In the genomic region with DNA sequence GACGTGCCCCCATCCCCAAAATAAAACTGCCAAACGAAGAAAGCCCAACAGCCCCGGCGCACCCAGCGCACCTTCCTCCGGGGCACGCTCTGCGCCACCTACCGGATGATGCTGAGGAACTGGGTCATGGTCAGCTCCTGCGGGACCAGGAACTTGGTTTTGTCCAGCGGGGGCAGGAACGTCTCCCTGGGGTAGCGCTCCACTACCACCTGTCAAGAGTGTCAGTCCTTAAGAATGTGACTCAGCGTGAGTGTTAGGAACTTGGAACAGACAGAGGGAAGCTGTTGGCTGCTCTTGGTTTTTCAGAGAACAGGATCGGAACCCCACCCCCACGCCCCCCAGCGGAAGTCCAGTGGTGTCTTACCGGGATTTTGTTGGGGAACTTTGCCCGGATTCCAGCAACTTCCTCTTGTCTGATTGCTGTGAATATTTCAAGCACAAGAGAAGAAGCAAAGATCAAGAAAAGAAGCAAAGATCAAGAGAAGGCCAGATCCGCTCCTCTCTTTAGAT, we compare ENCODE assay signal across 8 cellular contexts. TPM values are rescaled to one million over a fixed set of nuclear protein-coding genes. Genes with fewer than 3 reads are reported as not detected.
DNase-seq lines count a peak whose midpoint lies in the region; ATAC-seq, FAIRE-seq and TF ChIP-seq lines count a peak whose summit lies in the region.

No MANE protein-coding gene starts in this region.

- no peaks in the 10 kb centered on the region for H3K27me3 Mint-ChIP-seq in T-helper 1 cell treated with Interleukin-12 subunit alpha and Interleukin-12 subunit beta and Interleukin-4 antibody, amounts not matched to agents 30 μg/mL and 1 μg/mL, for 36 hours (ENCODE audit: low read depth)
- H3K27me3 Mint-ChIP-seq in astrocyte (ENCODE audit: low read depth, unreplicated experiment): no peaks in the 10 kb centered on the region

- H2AFZ ChIP-seq in astrocyte (ENCODE audit: low read depth, low read length) (peak overlapping the region; percentile 85), hepatocyte (peak overlapping the region; percentile 61)

- H3K4me1 ChIP-seq in astrocyte (ENCODE audit: insufficient read depth, low read length) (peaks cover 3% of the 10 kb centered on the region), hepatocyte (ENCODE audit: insufficient read depth) (peaks cover 7% of the 10 kb centered on the region)

- FAIRE-seq in astrocyte (lab: Jason Lieb, UNC): no peak

- intact Hi-C loops in sciatic nerve (cut with DNase I): no loop called here

- peak; percentile 83 for TF ChIP-seq CTCF in BJ (IDR thresholded peaks at IDR 0.05; ENCODE audit: insufficient read depth, low read depth, low read length)
- TF ChIP-seq CTCF in astrocyte (IDR thresholded peaks at IDR 0.05; ENCODE audit: insufficient read depth, low read depth, low read length): peak; percentile 71
- peak; percentile 80 for TF ChIP-seq CTCF in hepatocyte (IDR thresholded peaks at IDR 0.05; ENCODE audit: poor library complexity)

- ATAC-seq in GM19438 (IDR thresholded peaks at IDR 0.05; ENCODE audit: low read depth, unreplicated experiment) (peak; percentile 74), sciatic nerve (peak; percentile 72)

- DNase-seq in BJ (ENCODE audit: low read depth): no peak
- peak; percentile 77 for DNase-seq in HK-2 (ENCODE audit: unreplicated experiment)
- peak; percentile 82 for DNase-seq in astrocyte (ENCODE audit: low read depth)
- peak; percentile 77 for DNase-seq in hepatocyte (ENCODE audit: low spot score)
- DNase-seq in sciatic nerve (ENCODE audit: low spot score): peak; percentile 86
- DNase-seq in NCI-H1694 treated with DMSO at 0.1 percent for 48 hours (lab: John Stamatoyannopoulos, UW): no peak

- no peaks in the 10 kb centered on the region for H3K36me3 Mint-ChIP-seq in T-helper 1 cell treated with Interleukin-12 subunit alpha and Interleukin-12 subunit beta and Interleukin-4 antibody, amounts not matched to agents 30 μg/mL and 1 μg/mL, for 36 hours (ENCODE audit: low read depth)
- no peaks in the 10 kb centered on the region for H3K36me3 Mint-ChIP-seq in astrocyte (ENCODE audit: low read depth, unreplicated experiment)

- H3K36me3 ChIP-seq in BJ (ENCODE audit: control insufficient read depth, insufficient read depth, low read length) (no peaks in the 10 kb centered on the region), astrocyte (ENCODE audit: insufficient read depth, low read length) (no peaks in the 10 kb centered on the region), hepatocyte (replicated peaks; ENCODE audit: insufficient read depth, low read depth) (no peaks in the 10 kb centered on the region)

- H3K27ac ChIP-seq in astrocyte (ENCODE audit: low read depth, low read length): no peak overlapping the region
- H3K27ac ChIP-seq in hepatocyte: peak overlapping the region; percentile 17

- 11% methylated on average over 20 of the region's 20 CpGs for WGBS in hepatocyte (ENCODE audit: low lambda C conversion rate, missing lambda C conversion rate)

- H3K9ac ChIP-seq in astrocyte (ENCODE audit: low read length): no peak overlapping the region

- H3K27ac Mint-ChIP-seq in T-helper 1 cell treated with Interleukin-12 subunit alpha and Interleukin-12 subunit beta and Interleukin-4 antibody, amounts not matched to agents 30 μg/mL and 1 μg/mL, for 36 hours: no peak overlapping the region
- peak overlapping the region; percentile 84 for H3K27ac Mint-ChIP-seq in astrocyte (ENCODE audit: unreplicated experiment)

- H3K9me3 ChIP-seq in astrocyte (ENCODE audit: insufficient read depth, low read depth, low read length) (no peaks in the 10 kb centered on the region), hepatocyte (ENCODE audit: low read depth) (no peaks in the 10 kb centered on the region)

- peaks cover 6% of the 10 kb centered on the region for H3K4me1 Mint-ChIP-seq in T-helper 1 cell treated with Interleukin-12 subunit alpha and Interleukin-12 subunit beta and Interleukin-4 antibody, amounts not matched to agents 30 μg/mL and 1 μg/mL, for 36 hours (ENCODE audit: low read depth)
- peaks cover 5% of the 10 kb centered on the region for H3K4me1 Mint-ChIP-seq in astrocyte (ENCODE audit: low read depth, unreplicated experiment)

- CTCF ChIA-PET in BJ (lab: Yijun Ruan, JAX): interaction anchor here (0.5 to 4.5 kb wide), 25 partner anchors 9 to 392 kb away, joined by 3 to 61 read pairs (median 5); partner anchors contain the start of gene EXO1

- H3K4me3 Mint-ChIP-seq in T-helper 1 cell treated with Interleukin-12 subunit alpha and Interleukin-12 subunit beta and Interleukin-4 antibody, amounts not matched to agents 30 μg/mL and 1 μg/mL, for 36 hours: peak overlapping the region; percentile 67
- peak overlapping the region; percentile 77 for H3K4me3 Mint-ChIP-seq in astrocyte (ENCODE audit: unreplicated experiment)

- H3K79me2 ChIP-seq in astrocyte (ENCODE audit: insufficient read depth, low read length) (no peaks in the 10 kb centered on the region), hepatocyte (no peaks in the 10 kb centered on the region)

- H3K9me2 ChIP-seq in hepatocyte (replicated peaks; ENCODE audit: insufficient read depth): no peaks in the 10 kb centered on the region

- H3K4me3 ChIP-seq in BJ (ENCODE audit: low read depth, low read length) (peak overlapping the region; percentile 32), astrocyte (ENCODE audit: insufficient read depth, low read depth, low read length) (peak overlapping the region; percentile 45), hepatocyte (no peak overlapping the region)

- H3K9me3 Mint-ChIP-seq in T-helper 1 cell treated with Interleukin-12 subunit alpha and Interleukin-12 subunit beta and Interleukin-4 antibody, amounts not matched to agents 30 μg/mL and 1 μg/mL, for 36 hours: no peaks in the 10 kb centered on the region
- no peaks in the 10 kb centered on the region for H3K9me3 Mint-ChIP-seq in astrocyte (ENCODE audit: unreplicated experiment)

- POLR2A ChIA-PET in BJ (lab: Charles Lee): no interaction called here

- H4K20me1 ChIP-seq in astrocyte (ENCODE audit: insufficient read depth, low read length): no peaks in the 10 kb centered on the region
- H4K20me1 ChIP-seq in hepatocyte (ENCODE audit: insufficient read depth, poor library complexity, severe bottlenecking): no peaks in the 10 kb centered on the region

- H3K4me2 ChIP-seq in astrocyte (ENCODE audit: low read length): peak overlapping the region; percentile 85
- peak overlapping the region; percentile 69 for H3K4me2 ChIP-seq in hepatocyte

- H3K27me3 ChIP-seq in BJ (ENCODE audit: control insufficient read depth, insufficient read depth, low read length) (no peaks in the 10 kb centered on the region), astrocyte (ENCODE audit: insufficient read depth, low read length) (no peaks in the 10 kb centered on the region), hepatocyte (no peaks in the 10 kb centered on the region)

RNA-seq across cellular contexts. Expression of gene MAP1LC3C, which starts 0.4 kb away (rescaled TPM):
- polyA plus RNA-seq in BJ (2011; rRNA removed) (0.10 and 0.23 TPM in 2 replicates), hepatocyte (0.44 and 0.45 TPM in 2 replicates)
- polyA minus RNA-seq in BJ (2011; rRNA and poly(A)+ RNA removed): 0.14 TPM in 1 of 2 replicates, not detected in the other
- total RNA-seq in astrocyte (3.4 and 9.9 TPM in 2 replicates), hepatocyte (0.16 and 0.27 TPM in 2 replicates), sciatic nerve (2.0 TPM)

RNA-seq across cellular contexts. Expression of gene BECN2, which starts 40.9 kb away (rescaled TPM):
- not detected in 2 replicates for polyA plus RNA-seq in BJ (2011; rRNA removed)
- polyA minus RNA-seq in BJ (2011; rRNA and poly(A)+ RNA removed): not detected in 2 replicates
- total RNA-seq in astrocyte: not detected in 2 replicates
- total RNA-seq in hepatocyte: not detected in 2 replicates
- not detected in 2 replicates for polyA plus RNA-seq in hepatocyte
- not detected for total RNA-seq in sciatic nerve

Comparison
In these comparisons a context has a peak if more than half of its experiments do, and no peak if none do; other contexts are left out.
1. DNase-seq: peak in HK-2 (single experiment), astrocyte (single experiment), hepatocyte (single experiment) and sciatic nerve (single experiment); none in BJ (single experiment) and NCI-H1694 treated with DMSO at 0.1 percent for 48 hours (single experiment).
2. Peak in every context shown above with its lines, with median percentiles within 50 percentile points of each other: CTCF ChIP-seq.